ENCODE assay signal across 27 cellular contexts in genomic region chr10:119630300-119630699, GRCh38.
"Had no signal": no experiment of that assay in that cellular context is flagged by ENCODE, and none has a peak within 500 bp of the region (broad histone marks: within the 10 kb centered on the region; RNA-seq: fewer than 3 reads in every experiment).

No MANE protein-coding gene starts in this region.

- H3K4me1 Mint-ChIP-seq: immature natural killer cell; naive thymus-derived CD8-positive, alpha-beta T cell; nephron; neural progenitor cell; stimulated activated effector memory CD8-positive, alpha-beta T cell treated with anti-CD3 and anti-CD28 coated beads, Interleukin-12 subunit alpha, Interleukin-12 subunit beta, amount 100 ng/mL, for 72 hours had no signal

- ATAC-seq: left colon; left lung; lower lobe of right lung; naive thymus-derived CD8-positive, alpha-beta T cell; right cardiac atrium; sciatic nerve; stimulated activated effector memory CD8-positive, alpha-beta T cell treated with anti-CD3 and anti-CD28 coated beads, Interleukin-12 subunit alpha, Interleukin-12 subunit beta, amount 100 ng/mL, for 72 hours had no signal

- H3K27me3 Mint-ChIP-seq: naive thymus-derived CD8-positive, alpha-beta T cell; stimulated activated naive CD8-positive, alpha-beta T cell treated with anti-CD3 and anti-CD28 coated beads, Interleukin-15, Interleukin-2, amounts not matched to agents 100 ng/mL and 50 ng/mL, for 24 hours; type B pancreatic cell had no signal

- H3K4me3 ChIP-seq: left lung, lower lobe of right lung, neural progenitor cell, prostate gland, skin epidermis, suprapubic skin, thoracic aorta, tibial nerve, vagina had no signal

- H3K27ac ChIP-seq: left lung, lower lobe of right lung, neural progenitor cell, neutrophil, prostate gland, skin epidermis, suprapubic skin, thoracic aorta, tibial nerve, vagina had no signal

- H3K36me3 Mint-ChIP-seq: immature natural killer cell; naive thymus-derived CD8-positive, alpha-beta T cell; neural progenitor cell; stimulated activated effector memory CD8-positive, alpha-beta T cell treated with anti-CD3 and anti-CD28 coated beads, Interleukin-12 subunit alpha, Interleukin-12 subunit beta, amount 100 ng/mL, for 72 hours; type B pancreatic cell had no signal

- DNase-seq: hypothalamus; immature natural killer cell; kidney; left colon; left lung; lower lobe of right lung; mammary epithelial cell; mesenchymal stem cell; naive thymus-derived CD8-positive, alpha-beta T cell; occipital lobe; retina; right cardiac atrium; stimulated activated CD4-positive, alpha-beta T cell treated with anti-CD3 and anti-CD28 coated beads, Interleukin-4, amount 100 ng/mL, for 24 hours; stimulated activated naive CD4-positive, alpha-beta T cell had no signal

- H3K36me3 ChIP-seq: left lung, lower lobe of right lung, neural progenitor cell, neutrophil, prostate gland, suprapubic skin, thoracic aorta, tibial nerve, vagina had no signal

- H3K9me3 Mint-ChIP-seq: immature natural killer cell; naive thymus-derived CD8-positive, alpha-beta T cell; nephron; neural progenitor cell; stimulated activated effector memory CD8-positive, alpha-beta T cell treated with anti-CD3 and anti-CD28 coated beads, Interleukin-12 subunit alpha, Interleukin-12 subunit beta, amount 100 ng/mL, for 72 hours; stimulated activated naive CD8-positive, alpha-beta T cell treated with anti-CD3 and anti-CD28 coated beads, Interleukin-15, Interleukin-2, amounts not matched to agents 100 ng/mL and 50 ng/mL, for 24 hours; type B pancreatic cell had no signal

- H3K4me3 Mint-ChIP-seq: immature natural killer cell; naive thymus-derived CD8-positive, alpha-beta T cell; nephron; neural progenitor cell; stimulated activated effector memory CD8-positive, alpha-beta T cell treated with anti-CD3 and anti-CD28 coated beads, Interleukin-12 subunit alpha, Interleukin-12 subunit beta, amount 100 ng/mL, for 72 hours; stimulated activated naive CD8-positive, alpha-beta T cell treated with anti-CD3 and anti-CD28 coated beads, Interleukin-15, Interleukin-2, amounts not matched to agents 100 ng/mL and 50 ng/mL, for 24 hours; type B pancreatic cell had no signal

- H3K4me1 ChIP-seq: left lung, lower lobe of right lung, neural progenitor cell, prostate gland, suprapubic skin, vagina had no signal

- H3K27ac Mint-ChIP-seq: immature natural killer cell; naive thymus-derived CD8-positive, alpha-beta T cell; nephron; neural progenitor cell; stimulated activated effector memory CD8-positive, alpha-beta T cell treated with anti-CD3 and anti-CD28 coated beads, Interleukin-12 subunit alpha, Interleukin-12 subunit beta, amount 100 ng/mL, for 72 hours; stimulated activated naive CD8-positive, alpha-beta T cell treated with anti-CD3 and anti-CD28 coated beads, Interleukin-15, Interleukin-2, amounts not matched to agents 100 ng/mL and 50 ng/mL, for 24 hours; type B pancreatic cell had no signal

- H3K27me3 ChIP-seq: left lung, neural progenitor cell, neutrophil, suprapubic skin, tibial nerve, vagina had no signal

- H3K9me3 ChIP-seq: left lung, lower lobe of right lung, neutrophil, prostate gland, suprapubic skin, thoracic aorta, tibial nerve, vagina had no signal
